Comparison of ENCODE assay signal across 1 cellular context in the genomic region with DNA sequence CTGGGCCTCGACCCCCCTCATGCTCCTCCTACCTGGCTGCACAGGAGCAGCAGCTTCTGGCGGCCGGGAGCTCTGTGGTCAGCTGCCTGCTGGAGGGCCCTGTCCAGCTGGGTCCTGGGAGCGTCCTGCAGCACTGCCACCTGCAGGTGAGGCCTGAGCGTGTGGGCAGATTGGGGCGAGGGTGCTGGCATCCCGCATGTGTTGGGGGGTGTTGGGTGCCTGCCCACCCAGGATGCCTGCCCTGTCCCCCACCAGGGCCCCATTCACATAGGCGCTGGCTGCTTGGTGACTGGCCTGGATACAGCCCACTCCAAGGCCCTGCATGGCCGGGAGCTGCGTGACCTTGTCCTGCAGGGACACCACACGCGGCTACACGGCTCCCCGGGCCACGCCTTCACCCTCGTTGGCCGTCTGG.
TF ChIP-seq lines count a peak whose summit lies in the region.

No MANE protein-coding gene starts in this region.

TF ChIP-seq in K562, 482 proteins besides CTCF, POLR2A, EP300 and RAD21:
- TF ChIP-seq HLTF (IDR thresholded peaks at IDR 0.05) (no peak), ERF (CRISPR knock-in tag; IDR thresholded peaks at IDR 0.05) (no peak), ZNF584 (CRISPR knock-in tag; IDR thresholded peaks at IDR 0.05; ENCODE audit: low read depth) (no peak), EGR1 (conservative IDR thresholded peaks at IDR 0.05) (no peak), ZNF3 (CRISPR knock-in tag; IDR thresholded peaks at IDR 0.05) (no peak), KAT7 (CRISPR knock-in tag; IDR thresholded peaks at IDR 0.05; ENCODE audit: borderline replicate concordance) (no peak), HMGN3 (IDR thresholded peaks at IDR 0.05; ENCODE audit: borderline replicate concordance, extremely low read depth, insufficient read length, low read depth, low read length) (peak; percentile 40), ARNT (IDR thresholded peaks at IDR 0.05) (no peak), TEAD1 (CRISPR knock-in tag; IDR thresholded peaks at IDR 0.05) (0 out of 4 replicates have a peak, but pooled peaks of 1 of the 2 experiments have one; percentile 15), MAFF (IDR thresholded peaks at IDR 0.05; ENCODE audit: low read length) (no peak), RBM14 (IDR thresholded peaks at IDR 0.05; ENCODE audit: borderline replicate concordance, insufficient read depth, low read depth, low read length) (0 out of 2 replicates have a peak, but pooled peaks have one; percentile 42), HMG20A (CRISPR knock-in tag; conservative IDR thresholded peaks at IDR 0.05) (no peak), STAG1 (CRISPR knock-in tag; IDR thresholded peaks at IDR 0.05; ENCODE audit: borderline replicate concordance) (peak; percentile 60; the same call in 1 of the 2 replicates), SMC3 (conservative IDR thresholded peaks at IDR 0.05; ENCODE audit: insufficient read depth, low read depth, low read length) (0 out of 2 replicates have a peak, but pooled peaks have one; percentile 14), RBM22 (IDR thresholded peaks at IDR 0.05; ENCODE audit: low read depth, low read length, poor library complexity, severe bottlenecking) (peak; percentile 53)
- TF ChIP-seq, protein P1, sequence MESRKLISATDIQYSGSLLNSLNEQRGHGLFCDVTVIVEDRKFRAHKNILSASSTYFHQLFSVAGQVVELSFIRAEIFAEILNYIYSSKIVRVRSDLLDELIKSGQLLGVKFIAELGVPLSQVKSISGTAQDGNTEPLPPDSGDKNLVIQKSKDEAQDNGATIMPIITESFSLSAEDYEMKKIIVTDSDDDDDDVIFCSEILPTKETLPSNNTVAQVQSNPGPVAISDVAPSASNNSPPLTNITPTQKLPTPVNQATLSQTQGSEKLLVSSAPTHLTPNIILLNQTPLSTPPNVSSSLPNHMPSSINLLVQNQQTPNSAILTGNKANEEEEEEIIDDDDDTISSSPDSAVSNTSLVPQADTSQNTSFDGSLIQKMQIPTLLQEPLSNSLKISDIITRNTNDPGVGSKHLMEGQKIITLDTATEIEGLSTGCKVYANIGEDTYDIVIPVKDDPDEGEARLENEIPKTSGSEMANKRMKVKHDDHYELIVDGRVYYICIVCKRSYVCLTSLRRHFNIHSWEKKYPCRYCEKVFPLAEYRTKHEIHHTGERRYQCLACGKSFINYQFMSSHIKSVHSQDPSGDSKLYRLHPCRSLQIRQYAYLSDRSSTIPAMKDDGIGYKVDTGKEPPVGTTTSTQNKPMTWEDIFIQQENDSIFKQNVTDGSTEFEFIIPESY (CRISPR knock-in tag; IDR thresholded peaks at IDR 0.05), result peak; percentile 91
- TF ChIP-seq, protein P2, sequence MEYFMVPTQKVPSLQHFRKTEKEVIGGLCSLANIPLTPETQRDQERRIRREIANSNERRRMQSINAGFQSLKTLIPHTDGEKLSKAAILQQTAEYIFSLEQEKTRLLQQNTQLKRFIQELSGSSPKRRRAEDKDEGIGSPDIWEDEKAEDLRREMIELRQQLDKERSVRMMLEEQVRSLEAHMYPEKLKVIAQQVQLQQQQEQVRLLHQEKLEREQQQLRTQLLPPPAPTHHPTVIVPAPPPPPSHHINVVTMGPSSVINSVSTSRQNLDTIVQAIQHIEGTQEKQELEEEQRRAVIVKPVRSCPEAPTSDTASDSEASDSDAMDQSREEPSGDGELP (CRISPR knock-in tag; IDR thresholded peaks at IDR 0.05; ENCODE audit: borderline replicate concordance), result peak; percentile 89
- TF ChIP-seq, protein P3, sequence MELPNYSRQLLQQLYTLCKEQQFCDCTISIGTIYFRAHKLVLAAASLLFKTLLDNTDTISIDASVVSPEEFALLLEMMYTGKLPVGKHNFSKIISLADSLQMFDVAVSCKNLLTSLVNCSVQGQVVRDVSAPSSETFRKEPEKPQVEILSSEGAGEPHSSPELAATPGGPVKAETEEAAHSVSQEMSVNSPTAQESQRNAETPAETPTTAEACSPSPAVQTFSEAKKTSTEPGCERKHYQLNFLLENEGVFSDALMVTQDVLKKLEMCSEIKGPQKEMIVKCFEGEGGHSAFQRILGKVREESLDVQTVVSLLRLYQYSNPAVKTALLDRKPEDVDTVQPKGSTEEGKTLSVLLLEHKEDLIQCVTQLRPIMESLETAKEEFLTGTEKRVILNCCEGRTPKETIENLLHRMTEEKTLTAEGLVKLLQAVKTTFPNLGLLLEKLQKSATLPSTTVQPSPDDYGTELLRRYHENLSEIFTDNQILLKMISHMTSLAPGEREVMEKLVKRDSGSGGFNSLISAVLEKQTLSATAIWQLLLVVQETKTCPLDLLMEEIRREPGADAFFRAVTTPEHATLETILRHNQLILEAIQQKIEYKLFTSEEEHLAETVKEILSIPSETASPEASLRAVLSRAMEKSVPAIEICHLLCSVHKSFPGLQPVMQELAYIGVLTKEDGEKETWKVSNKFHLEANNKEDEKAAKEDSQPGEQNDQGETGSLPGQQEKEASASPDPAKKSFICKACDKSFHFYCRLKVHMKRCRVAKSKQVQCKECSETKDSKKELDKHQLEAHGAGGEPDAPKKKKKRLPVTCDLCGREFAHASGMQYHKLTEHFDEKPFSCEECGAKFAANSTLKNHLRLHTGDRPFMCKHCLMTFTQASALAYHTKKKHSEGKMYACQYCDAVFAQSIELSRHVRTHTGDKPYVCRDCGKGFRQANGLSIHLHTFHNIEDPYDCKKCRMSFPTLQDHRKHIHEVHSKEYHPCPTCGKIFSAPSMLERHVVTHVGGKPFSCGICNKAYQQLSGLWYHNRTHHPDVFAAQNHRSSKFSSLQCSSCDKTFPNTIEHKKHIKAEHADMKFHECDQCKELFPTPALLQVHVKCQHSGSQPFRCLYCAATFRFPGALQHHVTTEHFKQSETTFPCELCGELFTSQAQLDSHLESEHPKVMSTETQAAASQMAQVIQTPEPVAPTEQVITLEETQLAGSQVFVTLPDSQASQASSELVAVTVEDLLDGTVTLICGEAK (IDR thresholded peaks at IDR 0.05), result no peak
- TF ChIP-seq, protein P3 (CRISPR knock-in tag; IDR thresholded peaks at IDR 0.05), result no peak
- TF ChIP-seq, protein P4, sequence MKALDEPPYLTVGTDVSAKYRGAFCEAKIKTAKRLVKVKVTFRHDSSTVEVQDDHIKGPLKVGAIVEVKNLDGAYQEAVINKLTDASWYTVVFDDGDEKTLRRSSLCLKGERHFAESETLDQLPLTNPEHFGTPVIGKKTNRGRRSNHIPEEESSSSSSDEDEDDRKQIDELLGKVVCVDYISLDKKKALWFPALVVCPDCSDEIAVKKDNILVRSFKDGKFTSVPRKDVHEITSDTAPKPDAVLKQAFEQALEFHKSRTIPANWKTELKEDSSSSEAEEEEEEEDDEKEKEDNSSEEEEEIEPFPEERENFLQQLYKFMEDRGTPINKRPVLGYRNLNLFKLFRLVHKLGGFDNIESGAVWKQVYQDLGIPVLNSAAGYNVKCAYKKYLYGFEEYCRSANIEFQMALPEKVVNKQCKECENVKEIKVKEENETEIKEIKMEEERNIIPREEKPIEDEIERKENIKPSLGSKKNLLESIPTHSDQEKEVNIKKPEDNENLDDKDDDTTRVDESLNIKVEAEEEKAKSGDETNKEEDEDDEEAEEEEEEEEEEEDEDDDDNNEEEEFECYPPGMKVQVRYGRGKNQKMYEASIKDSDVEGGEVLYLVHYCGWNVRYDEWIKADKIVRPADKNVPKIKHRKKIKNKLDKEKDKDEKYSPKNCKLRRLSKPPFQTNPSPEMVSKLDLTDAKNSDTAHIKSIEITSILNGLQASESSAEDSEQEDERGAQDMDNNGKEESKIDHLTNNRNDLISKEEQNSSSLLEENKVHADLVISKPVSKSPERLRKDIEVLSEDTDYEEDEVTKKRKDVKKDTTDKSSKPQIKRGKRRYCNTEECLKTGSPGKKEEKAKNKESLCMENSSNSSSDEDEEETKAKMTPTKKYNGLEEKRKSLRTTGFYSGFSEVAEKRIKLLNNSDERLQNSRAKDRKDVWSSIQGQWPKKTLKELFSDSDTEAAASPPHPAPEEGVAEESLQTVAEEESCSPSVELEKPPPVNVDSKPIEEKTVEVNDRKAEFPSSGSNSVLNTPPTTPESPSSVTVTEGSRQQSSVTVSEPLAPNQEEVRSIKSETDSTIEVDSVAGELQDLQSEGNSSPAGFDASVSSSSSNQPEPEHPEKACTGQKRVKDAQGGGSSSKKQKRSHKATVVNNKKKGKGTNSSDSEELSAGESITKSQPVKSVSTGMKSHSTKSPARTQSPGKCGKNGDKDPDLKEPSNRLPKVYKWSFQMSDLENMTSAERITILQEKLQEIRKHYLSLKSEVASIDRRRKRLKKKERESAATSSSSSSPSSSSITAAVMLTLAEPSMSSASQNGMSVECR (CRISPR knock-in tag; IDR thresholded peaks at IDR 0.05), result 0 out of 2 replicates have a peak, but pooled peaks have one; percentile 25
